In the genomic region with DNA sequence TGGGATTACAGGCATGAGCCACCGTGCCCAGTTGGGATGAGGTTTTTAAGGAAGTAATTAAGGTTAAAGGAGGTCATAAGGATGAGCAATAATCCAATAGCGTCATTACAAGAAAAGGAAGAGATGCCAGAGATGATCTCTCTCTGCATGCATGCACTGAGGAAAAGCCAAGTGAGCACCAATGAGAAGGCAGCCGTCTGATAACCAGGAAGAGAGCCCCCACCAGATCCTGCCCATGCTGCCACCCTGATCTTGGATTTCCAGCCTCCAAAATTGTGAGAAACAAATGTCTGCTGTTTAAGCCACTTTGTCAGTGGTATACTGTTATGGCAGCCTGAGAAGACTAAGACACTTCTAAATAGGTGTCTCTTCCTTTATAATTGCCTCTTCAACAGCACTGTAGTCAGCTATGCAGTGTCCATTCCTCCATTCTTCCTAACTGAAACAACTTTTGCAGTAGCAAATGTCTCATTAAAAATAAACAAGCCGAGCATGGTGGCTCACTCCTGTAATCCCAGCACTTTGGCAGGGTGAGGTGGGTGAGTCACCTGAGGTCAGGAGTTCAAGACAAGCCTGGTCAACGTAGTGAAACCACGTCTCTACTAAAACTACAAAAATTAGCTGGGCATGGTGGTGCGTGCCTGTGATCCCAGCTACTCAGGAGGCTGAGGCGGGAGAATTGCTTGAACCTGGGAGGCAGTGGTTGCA, we compare ENCODE assay signal across 12 cellular contexts.
DNase-seq lines count a peak whose midpoint lies in the region; ATAC-seq and TF ChIP-seq lines count a peak whose summit lies in the region.
"Had no signal": no experiment of that assay in that cellular context is flagged by ENCODE, and none has a peak within 500 bp of the region (broad histone marks: within the 10 kb centered on the region; RNA-seq: fewer than 3 reads in every experiment).

No MANE protein-coding gene starts in this region.

- H3K9me3 ChIP-seq in psoas muscle: peaks cover 7% of the 10 kb centered on the region
- H3K9me3 ChIP-seq: thoracic aorta had no signal

- no peak overlapping the region for H3K4me3 Mint-ChIP-seq in type B pancreatic cell
- no peak overlapping the region for H3K4me3 Mint-ChIP-seq in activated CD4-positive, alpha-beta memory T cell treated with anti-CD3 and anti-CD28 coated beads for 36 hours

- no peaks in the 10 kb centered on the region for H3K4me1 ChIP-seq in psoas muscle

- TF ChIP-seq CTCF in epithelial cell of proximal tubule (conservative IDR thresholded peaks at IDR 0.05; ENCODE audit: low read depth, low read length) (no peak), psoas muscle (IDR thresholded peaks at IDR 0.05) (no peak), type B pancreatic cell (conservative IDR thresholded peaks at IDR 0.05) (no peak)

- H3K4me3 ChIP-seq in epithelial cell of proximal tubule (ENCODE audit: low read depth, low read length) (no peak overlapping the region), psoas muscle (no peak overlapping the region)
- H3K4me3 ChIP-seq: SK-N-MC, thoracic aorta had no signal

- H3K36me3 Mint-ChIP-seq in type B pancreatic cell: peaks cover 4% of the 10 kb centered on the region
- H3K36me3 Mint-ChIP-seq in activated CD4-positive, alpha-beta memory T cell treated with anti-CD3 and anti-CD28 coated beads for 36 hours: no peaks in the 10 kb centered on the region

- H3K27ac ChIP-seq in psoas muscle: no peak overlapping the region
- H3K27ac ChIP-seq: SK-N-MC, thoracic aorta had no signal

- no peak overlapping the region for H3K27ac Mint-ChIP-seq in type B pancreatic cell
- no peak overlapping the region for H3K27ac Mint-ChIP-seq in activated CD4-positive, alpha-beta memory T cell treated with anti-CD3 and anti-CD28 coated beads for 36 hours

- no peaks in the 10 kb centered on the region for H3K36me3 ChIP-seq in psoas muscle (ENCODE audit: insufficient read depth in 1 of 2, low read depth in 1 of 2)
- H3K36me3 ChIP-seq: thoracic aorta had no signal

- POLR2A ChIA-PET in activated CD4-positive, alpha-beta memory T cell treated with anti-CD3 and anti-CD28 coated beads for 36 hours (lab: Charles Lee): no interaction called here

- intact Hi-C loops in psoas muscle (cut with DNase I): loop anchor here in 1 of 2 donors (10.0 kb wide), 1 partner anchor 99 kb away; no protein-coding TSS in a partner anchor
- intact Hi-C loops in activated CD4-positive, alpha-beta memory T cell treated with anti-CD3 and anti-CD28 coated beads for 36 hours (cut with micrococcal nuclease): no loop called here

- peaks cover 5% of the 10 kb centered on the region for H3K4me1 Mint-ChIP-seq in type B pancreatic cell (ENCODE audit: unreplicated experiment)
- H3K4me1 Mint-ChIP-seq in activated CD4-positive, alpha-beta memory T cell treated with anti-CD3 and anti-CD28 coated beads for 36 hours (ENCODE audit: low read depth): no peaks in the 10 kb centered on the region

- peak; percentile 85 for DNase-seq in HCEC 1CT
- DNase-seq in RKO (ENCODE audit: low spot score): peak; percentile 9
- peak; percentile 71 for DNase-seq in epithelial cell of proximal tubule (ENCODE audit: low read depth)
- no peak for DNase-seq in psoas muscle
- no peak for DNase-seq in type B pancreatic cell (ENCODE audit: extremely low spot score, unreplicated experiment)
- no peak for DNase-seq in activated CD8-positive, alpha-beta memory T cell treated with anti-CD3 and anti-CD28 coated beads, Interleukin-2, amount 50 U/mL, for 48 hours
- DNase-seq in activated CD4-positive, alpha-beta memory T cell treated with anti-CD3 and anti-CD28 coated beads for 36 hours: no peak
- DNase-seq: hypothalamus, NCI-H2029 had no signal

- CTCF ChIA-PET in activated CD4-positive, alpha-beta memory T cell treated with anti-CD3 and anti-CD28 coated beads for 36 hours (lab: Charles Lee): no interaction called here

- ATAC-seq in psoas muscle: peak in 3 of 4 donors; percentile 38 to 54 (median 48)
- ATAC-seq in HG02571 (IDR thresholded peaks at IDR 0.05; ENCODE audit: unreplicated experiment): no peak

- no peaks in the 10 kb centered on the region for H3K27me3 Mint-ChIP-seq in type B pancreatic cell
- peaks cover 4% of the 10 kb centered on the region for H3K27me3 Mint-ChIP-seq in activated CD4-positive, alpha-beta memory T cell treated with anti-CD3 and anti-CD28 coated beads for 36 hours

- peaks cover 6% of the 10 kb centered on the region for H3K9me3 Mint-ChIP-seq in type B pancreatic cell
- no peaks in the 10 kb centered on the region for H3K9me3 Mint-ChIP-seq in activated CD4-positive, alpha-beta memory T cell treated with anti-CD3 and anti-CD28 coated beads for 36 hours

- no peaks in the 10 kb centered on the region for H3K27me3 ChIP-seq in psoas muscle (ENCODE audit: insufficient read depth in 3 of 3, low read length in 2 of 3)

- 48 to 63% (median 53%) methylated on average over 8 of the region's 8 CpGs for WGBS in psoas muscle, 3 donors

Comparison
In these comparisons a context has a peak if more than half of its experiments do, and no peak if none do; other contexts are left out.
1. DNase-seq: peak in HCEC 1CT (single experiment), RKO (single experiment) and epithelial cell of proximal tubule (single experiment); none in psoas muscle (0 of 2), type B pancreatic cell (single experiment), activated CD8-positive, alpha-beta memory T cell treated with anti-CD3 and anti-CD28 coated beads, Interleukin-2, amount 50 U/mL, for 48 hours (single experiment) and activated CD4-positive, alpha-beta memory T cell treated with anti-CD3 and anti-CD28 coated beads for 36 hours (single experiment).